ENCODE assay signal across 9 cellular contexts in genomic region chr18:72866901-72867701, GRCh38. TPM values are rescaled to one million over a fixed set of nuclear protein-coding genes. Genes with fewer than 3 reads are reported as not detected.
DNase-seq lines count a peak whose midpoint lies in the region; ATAC-seq, FAIRE-seq and TF ChIP-seq lines count a peak whose summit lies in the region.
"Had no signal": no experiment of that assay in that cellular context is flagged by ENCODE, and none has a peak within 500 bp of the region (broad histone marks: within the 10 kb centered on the region; RNA-seq: fewer than 3 reads in every experiment).

No MANE protein-coding gene starts in this region.

- H3K4me3 Mint-ChIP-seq in activated naive CD8-positive, alpha-beta T cell treated with anti-CD3 and anti-CD28 coated beads, Interleukin-2, amount 50 U/mL, for 24 hours = peak overlapping the region; percentile 0
- peak overlapping the region; percentile 82 to 97 (median 94) for H3K4me3 Mint-ChIP-seq in naive B cell

- peaks cover 3% of the 10 kb centered on the region for H3K4me1 Mint-ChIP-seq in activated naive CD8-positive, alpha-beta T cell treated with anti-CD3 and anti-CD28 coated beads, Interleukin-2, amount 50 U/mL, for 24 hours
- H3K4me1 Mint-ChIP-seq in naive B cell = peaks cover 25 to 30% (median 28%) of the 10 kb centered on the region in 3 donors

- peak; percentile 78 for DNase-seq in D721Med (ENCODE audit: insufficient read length, low spot score)
- no peak for DNase-seq in activated naive CD8-positive, alpha-beta T cell treated with anti-CD3 and anti-CD28 coated beads, Interleukin-2, amount 50 U/mL, for 24 hours
- DNase-seq in naive B cell = peak; percentile 27
- no peak for DNase-seq in OCI-M2 (lab: John Stamatoyannopoulos, UW; ENCODE audit: unreplicated experiment)

- no peaks in the 10 kb centered on the region for H3K36me3 ChIP-seq in gastroesophageal sphincter
- H3K36me3 ChIP-seq: thoracic aorta had no signal

- H3K27me3 Mint-ChIP-seq in activated naive CD8-positive, alpha-beta T cell treated with anti-CD3 and anti-CD28 coated beads, Interleukin-2, amount 50 U/mL, for 24 hours = peaks cover 36% of the 10 kb centered on the region
- H3K27me3 Mint-ChIP-seq in naive B cell = peaks cover 4 to 33% (median 20%) of the 10 kb centered on the region in 3 donors

- H3K9me3 Mint-ChIP-seq in activated naive CD8-positive, alpha-beta T cell treated with anti-CD3 and anti-CD28 coated beads, Interleukin-2, amount 50 U/mL, for 24 hours = no peaks in the 10 kb centered on the region
- peaks cover 0 to 3% (median 0%) of the 10 kb centered on the region in 7 donors for H3K9me3 Mint-ChIP-seq in naive B cell

- H3K36me3 Mint-ChIP-seq in activated naive CD8-positive, alpha-beta T cell treated with anti-CD3 and anti-CD28 coated beads, Interleukin-2, amount 50 U/mL, for 24 hours (ENCODE audit: low read depth) = peaks cover 5% of the 10 kb centered on the region
- H3K36me3 Mint-ChIP-seq in naive B cell = peaks cover 17 to 20% of the 10 kb centered on the region in 2 donors

- H3K27me3 ChIP-seq in gastroesophageal sphincter = peaks cover 59% of the 10 kb centered on the region

- H3K27ac Mint-ChIP-seq in activated naive CD8-positive, alpha-beta T cell treated with anti-CD3 and anti-CD28 coated beads, Interleukin-2, amount 50 U/mL, for 24 hours = no peak overlapping the region
- peak overlapping the region in 4 of 6 donors; percentile 69 to 92 (median 88) for H3K27ac Mint-ChIP-seq in naive B cell

- no peak for FAIRE-seq in D721Med (lab: Jason Lieb, UNC)

- TF ChIP-seq CTCF in D721Med (IDR thresholded peaks at IDR 0.05; ENCODE audit: insufficient read depth, missing control alignments) (no peak), gastroesophageal sphincter (IDR thresholded peaks at IDR 0.05) (no peak)

- no peak overlapping the region for H3K27ac ChIP-seq in gastroesophageal sphincter
- H3K27ac ChIP-seq: thoracic aorta had no signal

- no peak for TF ChIP-seq EP300 in gastroesophageal sphincter (IDR thresholded peaks at IDR 0.05)

- H3K4me1 ChIP-seq in gastroesophageal sphincter = peaks cover 0 to 28% (median 3%) of the 10 kb centered on the region in 3 donors

- H3K4me3 ChIP-seq in gastroesophageal sphincter = peak overlapping the region in 1 of 2 donors; percentile 37

- ATAC-seq in HG03175 (IDR thresholded peaks at IDR 0.05; ENCODE audit: unreplicated experiment) (peak; percentile 36), naive B cell (ENCODE audit: low read depth in 2 of 2) (peak; percentile 17 to 24), gastroesophageal sphincter (no peak), HG03045 (IDR thresholded peaks at IDR 0.05; ENCODE audit: unreplicated experiment) (no peak), GM18873 (IDR thresholded peaks at IDR 0.05; ENCODE audit: low FRiP score, unreplicated experiment) (no peak)
- ATAC-seq in activated naive CD8-positive, alpha-beta T cell treated with anti-CD3 and anti-CD28 coated beads, Interleukin-2, amount 50 U/mL, for 24 hours = no peak

- TF ChIP-seq POLR2A in gastroesophageal sphincter (IDR thresholded peaks at IDR 0.05) = no peak

- no peaks in the 10 kb centered on the region for H3K9me3 ChIP-seq in gastroesophageal sphincter
- H3K9me3 ChIP-seq: thoracic aorta had no signal

- WGBS in gastroesophageal sphincter (ENCODE audit: low coverage in 1 of 2), 2 donors = 0 to 2% methylated on average over 2 to 8 of the region's 96 CpGs

RNA-seq across cellular contexts. Expression of gene NETO1, which starts 0.7 kb away (rescaled TPM):
- 10 to 100 TPM in 4 of 6 donors, 1 to 10 TPM in 2; 3.4 to 17.6 (median 13.4) TPM for polyA plus RNA-seq in naive B cell (ENCODE audit: low read depth in 6 of 6)
- under 1 TPM in 1 of 4 donors, not detected in 3; 0.23 TPM for total RNA-seq in gastroesophageal sphincter

Comparison
In these comparisons a context has a peak if more than half of its experiments do, and no peak if none do; other contexts are left out.
1. DNase-seq: peak in D721Med (single experiment) and naive B cell (single experiment); none in activated naive CD8-positive, alpha-beta T cell treated with anti-CD3 and anti-CD28 coated beads, Interleukin-2, amount 50 U/mL, for 24 hours (single experiment) and OCI-M2 (single experiment).
2. ATAC-seq: peak in HG03175 (single experiment) and naive B cell (2 of 2); none in activated naive CD8-positive, alpha-beta T cell treated with anti-CD3 and anti-CD28 coated beads, Interleukin-2, amount 50 U/mL, for 24 hours (single experiment), gastroesophageal sphincter (single experiment), HG03045 (single experiment) and GM18873 (single experiment).